In genomic region chr2:235690082-235690808, GRCh38 we compare ENCODE assay signal across 18 cellular contexts.
A peak's percentile ranks its signal among the peaks of the same experiment; 100 is the strongest.
DNase-seq lines count a peak whose midpoint lies in the region; ATAC-seq and TF ChIP-seq lines count a peak whose summit lies in the region.
"Had no signal": no experiment of that assay in that cellular context is flagged by ENCODE, and none has a peak within 500 bp of the region (broad histone marks: within the 10 kb centered on the region; RNA-seq: fewer than 3 reads in every experiment).

No MANE protein-coding gene starts in this region.

- H3K4me3 ChIP-seq in hepatocyte (no peak overlapping the region), sigmoid colon (no peak overlapping the region)

- H2AFZ ChIP-seq in hepatocyte: no peak overlapping the region

- peak; percentile 12 for DNase-seq in natural killer cell treated with Interleukin-12 subunit alpha and Interleukin-12 subunit beta and Interleukin-15 and Interleukin-18, amount 100 ng/mL, for 72 hours (ENCODE audit: low spot score)
- DNase-seq in natural killer cell: no peak
- DNase-seq in hepatocyte (ENCODE audit: low spot score): peak; percentile 45
- DNase-seq in sigmoid colon: peak; percentile 38
- no peak for DNase-seq in NCI-H226
- DNase-seq in RKO (ENCODE audit: low spot score): no peak
- no peak for DNase-seq in T-helper 9 cell
- DNase-seq: DMS53, HCEC 1CT, NCI-H1092, NCI-H1694, NCI-H2171 treated with DMSO at 0.1 percent for 48 hours, NCI-H524, RPMI8226 had no signal

- no peaks in the 10 kb centered on the region for H3K27me3 ChIP-seq in hepatocyte
- H3K27me3 ChIP-seq in sigmoid colon: no peaks in the 10 kb centered on the region

- H3K27ac ChIP-seq in hepatocyte (peak overlapping the region; percentile 76), sigmoid colon (peak overlapping the region in 2 of 4 donors; percentile 27 to 35)
- H3K27ac ChIP-seq: C4-2B, KMS-11 had no signal

- H3K9me3 ChIP-seq in hepatocyte (ENCODE audit: low read depth) (no peaks in the 10 kb centered on the region), sigmoid colon (no peaks in the 10 kb centered on the region)

- no peak for ATAC-seq in natural killer cell treated with Interleukin-12 subunit alpha and Interleukin-12 subunit beta and Interleukin-15 and Interleukin-18, amount 100 ng/mL, for 72 hours
- ATAC-seq in natural killer cell: no peak
- no peak for ATAC-seq in GM18517 (IDR thresholded peaks at IDR 0.05; ENCODE audit: unreplicated experiment)
- ATAC-seq: HepG2 had no signal

- no peaks in the 10 kb centered on the region for H3K36me3 ChIP-seq in hepatocyte (replicated peaks; ENCODE audit: insufficient read depth, low read depth)
- H3K36me3 ChIP-seq in sigmoid colon: no peaks in the 10 kb centered on the region

- H3K79me2 ChIP-seq in hepatocyte: peaks cover 78% of the 10 kb centered on the region

- peaks cover 11% of the 10 kb centered on the region for H4K20me1 ChIP-seq in hepatocyte (ENCODE audit: insufficient read depth, poor library complexity, severe bottlenecking)

- H3K27ac Mint-ChIP-seq in natural killer cell treated with Interleukin-12 subunit alpha and Interleukin-12 subunit beta and Interleukin-15 and Interleukin-18, amount 100 ng/mL, for 72 hours: no peak overlapping the region
- no peak overlapping the region for H3K27ac Mint-ChIP-seq in natural killer cell

- H3K9me2 ChIP-seq in hepatocyte (replicated peaks; ENCODE audit: insufficient read depth): no peaks in the 10 kb centered on the region

- TF ChIP-seq POLR2A in sigmoid colon (IDR thresholded peaks at IDR 0.05): no peak

- whole genome bisulfite sequencing in hepatocyte (ENCODE audit: low lambda C conversion rate, missing lambda C conversion rate): 76% methylated on average over 9 of the region's 9 CpGs
- WGBS in sigmoid colon, 2 donors: 20 to 77% methylated on average over 9 of the region's 9 CpGs

- no peak for TF ChIP-seq EP300 in sigmoid colon (IDR thresholded peaks at IDR 0.05)

- H3K4me1 ChIP-seq in hepatocyte (ENCODE audit: insufficient read depth) (peaks cover 10% of the 10 kb centered on the region), sigmoid colon (peaks cover 0 to 38% (median 33%) of the 10 kb centered on the region in 4 donors)

- TF ChIP-seq CTCF in natural killer cell (IDR thresholded peaks at IDR 0.05) (no peak), hepatocyte (IDR thresholded peaks at IDR 0.05; ENCODE audit: poor library complexity) (no peak), sigmoid colon (IDR thresholded peaks at IDR 0.05) (no peak)

- no peak overlapping the region for H3K4me3 Mint-ChIP-seq in natural killer cell treated with Interleukin-12 subunit alpha and Interleukin-12 subunit beta and Interleukin-15 and Interleukin-18, amount 100 ng/mL, for 72 hours
- no peak overlapping the region for H3K4me3 Mint-ChIP-seq in natural killer cell

- H3K9me3 Mint-ChIP-seq in natural killer cell treated with Interleukin-12 subunit alpha and Interleukin-12 subunit beta and Interleukin-15 and Interleukin-18, amount 100 ng/mL, for 72 hours: no peaks in the 10 kb centered on the region
- H3K9me3 Mint-ChIP-seq in natural killer cell: no peaks in the 10 kb centered on the region

- intact Hi-C loops in natural killer cell (cut with micrococcal nuclease): no loop called here
- intact Hi-C loops in sigmoid colon (cut with DNase I): no loop called here

- H3K4me2 ChIP-seq in hepatocyte: peak overlapping the region; percentile 39
- H3K4me2 ChIP-seq: KMS-11 had no signal

- no peaks in the 10 kb centered on the region for H3K36me3 Mint-ChIP-seq in natural killer cell treated with Interleukin-12 subunit alpha and Interleukin-12 subunit beta and Interleukin-15 and Interleukin-18, amount 100 ng/mL, for 72 hours
- H3K36me3 Mint-ChIP-seq in natural killer cell: no peaks in the 10 kb centered on the region

- peaks cover 23 to 40% of the 10 kb centered on the region in 2 donors for H3K4me1 Mint-ChIP-seq in natural killer cell treated with Interleukin-12 subunit alpha and Interleukin-12 subunit beta and Interleukin-15 and Interleukin-18, amount 100 ng/mL, for 72 hours (ENCODE audit: low read depth in 2 of 2)
- peaks cover 45 to 48% of the 10 kb centered on the region in 2 donors for H3K4me1 Mint-ChIP-seq in natural killer cell

- no peaks in the 10 kb centered on the region for H3K27me3 Mint-ChIP-seq in natural killer cell treated with Interleukin-12 subunit alpha and Interleukin-12 subunit beta and Interleukin-15 and Interleukin-18, amount 100 ng/mL, for 72 hours
- no peaks in the 10 kb centered on the region for H3K27me3 Mint-ChIP-seq in natural killer cell (ENCODE audit: low read depth in 2 of 2)

Comparison
In these comparisons a context has a peak if more than half of its experiments do, and no peak if none do; other contexts are left out.
1. DNase-seq: peak in natural killer cell treated with Interleukin-12 subunit alpha and Interleukin-12 subunit beta and Interleukin-15 and Interleukin-18, amount 100 ng/mL, for 72 hours (single experiment), hepatocyte (single experiment) and sigmoid colon (single experiment); none in natural killer cell (single experiment), NCI-H226 (single experiment), RKO (single experiment) and T-helper 9 cell (single experiment).